Comparison of ENCODE assay signal across 13 cellular contexts in genomic region chr1:246215505-246215893, GRCh38.
DNase-seq lines count a peak whose midpoint lies in the region; ATAC-seq and TF ChIP-seq lines count a peak whose summit lies in the region.
"Had no signal": no experiment of that assay in that cellular context is flagged by ENCODE, and none has a peak within 500 bp of the region (broad histone marks: within the 10 kb centered on the region; RNA-seq: fewer than 3 reads in every experiment).

No MANE protein-coding gene starts in this region.

- H3K79me2 ChIP-seq in MM.1S (ENCODE audit: low read length): no peaks in the 10 kb centered on the region

- TF ChIP-seq CTCF in MM.1S (IDR thresholded peaks at IDR 0.05; ENCODE audit: low read length) (no peak), psoas muscle (IDR thresholded peaks at IDR 0.05) (no peak)

- H3F3A ChIP-seq in MM.1S (ENCODE audit: insufficient read depth, low read length): peaks cover 8% of the 10 kb centered on the region

- H3K4me1 ChIP-seq in MM.1S (ENCODE audit: low read length) (peaks cover 33% of the 10 kb centered on the region), psoas muscle (no peaks in the 10 kb centered on the region)

- H3K9me3 ChIP-seq in MM.1S (replicated peaks; ENCODE audit: insufficient read depth, low read length): no peaks in the 10 kb centered on the region
- H3K9me3 ChIP-seq in psoas muscle: no peaks in the 10 kb centered on the region

- DNase-seq in CD1c-positive myeloid dendritic cell (ENCODE audit: extremely low spot score) (peak; percentile 36), MM.1S (no peak), SKM-1 (lab: John Stamatoyannopoulos, UW; ENCODE audit: unreplicated experiment) (peak; percentile 47), midbrain (lab: John Stamatoyannopoulos, UW) (peak; percentile 22), psoas muscle (no peak), NCI-H2227 (lab: John Stamatoyannopoulos, UW; ENCODE audit: unreplicated experiment) (no peak)
- DNase-seq: activated CD4-positive, alpha-beta T cell treated with anti-CD3 and anti-CD28 coated beads, Interleukin-2, amount 10 ng/mL, durations not matched to agents 7 days and 5 days; activated naive CD8-positive, alpha-beta T cell treated with anti-CD3 and anti-CD28 coated beads for 36 hours; activated T-cell treated with anti-CD3 and anti-CD28 coated beads, Interleukin-2, amount 50 U/mL, for 1 hour; naive thymus-derived CD4-positive, alpha-beta T cell had no signal

- H3K27ac ChIP-seq in MM.1S (ENCODE audit: low read length) (peak overlapping the region; percentile 59; the same call in 1 of the 2 replicates), psoas muscle (no peak overlapping the region)
- H3K27ac ChIP-seq: C4-2B, GM23248 had no signal

- intact Hi-C loops in psoas muscle (cut with DNase I): no loop called here

- H3K27me3 ChIP-seq in MM.1S (replicated peaks; ENCODE audit: insufficient read depth, low read length): no peaks in the 10 kb centered on the region
- H3K27me3 ChIP-seq in psoas muscle (ENCODE audit: insufficient read depth in 3 of 3, low read length in 2 of 3): no peaks in the 10 kb centered on the region

- H3K9ac ChIP-seq in MM.1S (ENCODE audit: low read length): no peak overlapping the region; the same call in 1 of the 2 replicates
- H3K9ac ChIP-seq: GM23248 had no signal

- H3K9me2 ChIP-seq in MM.1S (replicated peaks; ENCODE audit: insufficient read depth, low read length): no peaks in the 10 kb centered on the region

- no peaks in the 10 kb centered on the region for H4K20me1 ChIP-seq in MM.1S (ENCODE audit: insufficient read depth, low read length)

- peak overlapping the region; percentile 22; the same call in 1 of the 2 replicates for H3K4me2 ChIP-seq in MM.1S (ENCODE audit: low read depth, low read length)

- H2AFZ ChIP-seq in MM.1S (ENCODE audit: low read length): 0 out of 2 replicates have a peak overlapping the region, but pooled peaks have one; percentile 7
- H2AFZ ChIP-seq: GM23248 had no signal

- H3K36me3 ChIP-seq in MM.1S (replicated peaks; ENCODE audit: insufficient read depth, low read length) (no peaks in the 10 kb centered on the region), psoas muscle (ENCODE audit: insufficient read depth in 1 of 2, low read depth in 1 of 2) (no peaks in the 10 kb centered on the region)

- H3K4me3 ChIP-seq in MM.1S (ENCODE audit: low read length): no peak overlapping the region
- no peak overlapping the region for H3K4me3 ChIP-seq in psoas muscle
- H3K4me3 ChIP-seq: GM23248 had no signal

- 89 to 90% (median 89%) methylated on average over 4 of the region's 4 CpGs for WGBS in psoas muscle, 3 donors

- ATAC-seq in psoas muscle (no peak), GM21576 (IDR thresholded peaks at IDR 0.05; ENCODE audit: unreplicated experiment) (no peak)

Comparison
In these comparisons a context has a peak if more than half of its experiments do, and no peak if none do; other contexts are left out.
1. DNase-seq: peak in CD1c-positive myeloid dendritic cell (single experiment), SKM-1 (single experiment) and midbrain (single experiment); none in MM.1S (single experiment), psoas muscle (0 of 2) and NCI-H2227 (single experiment).